18 cellular contexts compared by ENCODE assay signal in the genomic region with DNA sequence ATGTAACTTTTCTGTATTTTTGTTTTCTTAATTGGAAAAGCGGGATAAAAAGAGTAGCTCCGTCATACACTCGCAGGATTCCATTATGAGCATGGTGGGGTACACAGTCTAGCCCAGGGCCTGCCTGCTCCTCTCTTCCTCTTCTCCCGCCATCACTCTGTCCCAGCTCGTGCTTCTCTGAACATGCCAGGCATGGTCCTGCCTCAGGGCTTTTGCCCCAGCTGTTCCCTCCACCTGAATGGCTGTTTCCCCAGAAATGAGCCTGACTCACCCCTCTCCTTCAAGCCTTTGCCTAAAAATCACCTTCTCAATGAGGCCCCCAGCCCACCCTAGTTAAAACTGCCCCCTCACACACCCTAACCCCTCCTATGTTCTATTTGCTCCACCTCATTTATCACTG. TPM values are rescaled to one million over a fixed set of nuclear protein-coding genes. Genes with fewer than 3 reads are reported as not detected.
A peak's percentile ranks its signal among the peaks of the same experiment; 100 is the strongest.
DNase-seq lines count a peak whose midpoint lies in the region; ATAC-seq and TF ChIP-seq lines count a peak whose summit lies in the region.
"Had no signal": no experiment of that assay in that cellular context is flagged by ENCODE, and none has a peak within 500 bp of the region (broad histone marks: within the 10 kb centered on the region; RNA-seq: fewer than 3 reads in every experiment).

No MANE protein-coding gene starts in this region.

- peaks cover 22 to 79% (median 49%) of the 10 kb centered on the region in 4 donors for H3K4me1 Mint-ChIP-seq in CD4-positive, CD25-positive, alpha-beta regulatory T cell
- peaks cover 41% of the 10 kb centered on the region for H3K4me1 Mint-ChIP-seq in dendritic cell treated with granulocyte-macrophage colony-stimulating factor and Interleukin-4, amounts not matched to agents 40 ng/mL and 50 ng/mL, for 4 days (ENCODE audit: low read depth)
- peaks cover 8% of the 10 kb centered on the region for H3K4me1 Mint-ChIP-seq in nephron progenitor cell
- H3K4me1 Mint-ChIP-seq in CD4-positive, alpha-beta memory T cell: peaks cover 22 to 65% (median 45%) of the 10 kb centered on the region in 4 donors

- peaks cover 46% of the 10 kb centered on the region for H3K4me1 ChIP-seq in CD4-positive, CD25-positive, alpha-beta regulatory T cell (ENCODE audit: control insufficient read depth, insufficient read depth, low read length, poor library complexity, severe bottlenecking)
- 0 out of 2 replicates have a peak, but pooled peaks cover 3% of the 10 kb centered on the region for H3K4me1 ChIP-seq in SJCRH30
- peaks cover 42% of the 10 kb centered on the region for H3K4me1 ChIP-seq in CD4-positive, alpha-beta memory T cell (ENCODE audit: insufficient read depth, low read length)
- H3K4me1 ChIP-seq in esophagus squamous epithelium: peaks cover 11 to 52% (median 12%) of the 10 kb centered on the region in 3 donors

- POLR2A ChIA-PET in CD4-positive, alpha-beta memory T cell (lab: Charles Lee; ENCODE audit: partially characterized antibody): interaction anchor here (0.8 to 2.4 kb wide), 2 partner anchors 18 to 68 kb away, joined by 3 to 8 read pairs; a partner anchor contains a TSS

- no peak for DNase-seq in CD4-positive, CD25-positive, alpha-beta regulatory T cell
- DNase-seq in SJCRH30: peak; percentile 37 to 48
- DNase-seq in nephron progenitor cell: no peak
- no peak for DNase-seq in SIG-M5 (lab: John Stamatoyannopoulos, UW)
- DNase-seq in CD4-positive, alpha-beta memory T cell: no peak
- no peak for DNase-seq in esophagus squamous epithelium (lab: John Stamatoyannopoulos, UW)
- DNase-seq: C1 segment of cervical spinal cord; DMS 273 treated with DMSO at 0.1 percent for 48 hours; GDM1; IMR-90; Karpas-422; NCI-H1105; NCI-H187; NCI-H345; NCI-H526; NK-92 treated with Interleukin-12 subunit alpha and Interleukin-12 subunit beta, amount 100 ng/mL, for 24 hours had no signal

- H3K36me3 ChIP-seq in CD4-positive, CD25-positive, alpha-beta regulatory T cell (ENCODE audit: control insufficient read depth, insufficient read depth, low read length): peaks cover 5% of the 10 kb centered on the region
- H3K36me3 ChIP-seq in SJCRH30 (no peaks in the 10 kb centered on the region), esophagus squamous epithelium (peaks cover 0 to 10% (median 0%) of the 10 kb centered on the region in 3 donors)
- no peaks in the 10 kb centered on the region for H3K36me3 ChIP-seq in CD4-positive, alpha-beta memory T cell (ENCODE audit: insufficient read depth, low read length)

- no peak for TF ChIP-seq CTCF in nephron progenitor cell (IDR thresholded peaks at IDR 0.05)
- TF ChIP-seq CTCF in esophagus squamous epithelium (IDR thresholded peaks at IDR 0.05): no peak

- peaks cover 5% of the 10 kb centered on the region for H3K36me3 Mint-ChIP-seq in CD4-positive, CD25-positive, alpha-beta regulatory T cell
- no peaks in the 10 kb centered on the region for H3K36me3 Mint-ChIP-seq in dendritic cell treated with granulocyte-macrophage colony-stimulating factor and Interleukin-4, amounts not matched to agents 40 ng/mL and 50 ng/mL, for 4 days (ENCODE audit: low read depth)
- no peaks in the 10 kb centered on the region for H3K36me3 Mint-ChIP-seq in nephron progenitor cell (ENCODE audit: low read depth)
- H3K36me3 Mint-ChIP-seq in CD4-positive, alpha-beta memory T cell: peaks cover 0 to 4% of the 10 kb centered on the region in 2 donors

- intact Hi-C loops in dendritic cell treated with granulocyte-macrophage colony-stimulating factor and Interleukin-4, amounts not matched to agents 40 ng/mL and 50 ng/mL, for 4 days (cut with micrococcal nuclease): no loop called here
- intact Hi-C loops in CD4-positive, alpha-beta memory T cell (cut with micrococcal nuclease): no loop called here
- intact Hi-C loops in esophagus squamous epithelium (cut with DNase I): no loop called here

- peak overlapping the region in 2 of 3 donors; percentile 36 to 58 for H3K27ac Mint-ChIP-seq in CD4-positive, CD25-positive, alpha-beta regulatory T cell
- H3K27ac Mint-ChIP-seq in dendritic cell treated with granulocyte-macrophage colony-stimulating factor and Interleukin-4, amounts not matched to agents 40 ng/mL and 50 ng/mL, for 4 days: peak overlapping the region; percentile 6
- peak overlapping the region; percentile 56 for H3K27ac Mint-ChIP-seq in nephron progenitor cell
- H3K27ac Mint-ChIP-seq in CD4-positive, alpha-beta memory T cell: peak overlapping the region in 1 of 7 donors; percentile 63

- H3K4me3 Mint-ChIP-seq in CD4-positive, CD25-positive, alpha-beta regulatory T cell: peak overlapping the region in 3 of 4 donors; percentile 12 to 48 (median 29)
- H3K4me3 Mint-ChIP-seq in dendritic cell treated with granulocyte-macrophage colony-stimulating factor and Interleukin-4, amounts not matched to agents 40 ng/mL and 50 ng/mL, for 4 days: no peak overlapping the region
- H3K4me3 Mint-ChIP-seq in nephron progenitor cell: no peak overlapping the region
- peak overlapping the region in 1 of 8 donors; percentile 41 for H3K4me3 Mint-ChIP-seq in CD4-positive, alpha-beta memory T cell

- no peak for TF ChIP-seq POLR2A in esophagus squamous epithelium (IDR thresholded peaks at IDR 0.05)

- H3K27me3 ChIP-seq in CD4-positive, CD25-positive, alpha-beta regulatory T cell (ENCODE audit: control insufficient read depth, insufficient read depth, low read length): no peaks in the 10 kb centered on the region
- H3K27me3 ChIP-seq in SJCRH30 (no peaks in the 10 kb centered on the region), esophagus squamous epithelium (no peaks in the 10 kb centered on the region)
- no peaks in the 10 kb centered on the region for H3K27me3 ChIP-seq in CD4-positive, alpha-beta memory T cell (ENCODE audit: insufficient read depth, low read length)

- H3K4me3 ChIP-seq in CD4-positive, CD25-positive, alpha-beta regulatory T cell (ENCODE audit: low read depth, low read length): no peak overlapping the region
- H3K4me3 ChIP-seq in SJCRH30: no peak overlapping the region
- H3K4me3 ChIP-seq in CD4-positive, alpha-beta memory T cell (ENCODE audit: low read length in 2 of 2): no peak overlapping the region
- H3K4me3 ChIP-seq in esophagus squamous epithelium: no peak overlapping the region
- H3K4me3 ChIP-seq: GM12878 had no signal

- no peak overlapping the region for H3K27ac ChIP-seq in CD4-positive, CD25-positive, alpha-beta regulatory T cell (ENCODE audit: insufficient read depth, low read length, poor library complexity, severe bottlenecking)
- H3K27ac ChIP-seq in SJCRH30: no peak overlapping the region
- H3K27ac ChIP-seq in CD4-positive, alpha-beta memory T cell (ENCODE audit: low read depth, low read length): no peak overlapping the region
- H3K27ac ChIP-seq in esophagus squamous epithelium: no peak overlapping the region

- H3K9me3 Mint-ChIP-seq in CD4-positive, CD25-positive, alpha-beta regulatory T cell: no peaks in the 10 kb centered on the region
- H3K9me3 Mint-ChIP-seq in dendritic cell treated with granulocyte-macrophage colony-stimulating factor and Interleukin-4, amounts not matched to agents 40 ng/mL and 50 ng/mL, for 4 days: no peaks in the 10 kb centered on the region
- no peaks in the 10 kb centered on the region for H3K9me3 Mint-ChIP-seq in nephron progenitor cell
- no peaks in the 10 kb centered on the region for H3K9me3 Mint-ChIP-seq in CD4-positive, alpha-beta memory T cell

- CTCF ChIA-PET in CD4-positive, alpha-beta memory T cell (lab: Charles Lee; ENCODE audit: partially characterized antibody): interaction anchor here (0.8 to 2.4 kb wide), 4 partner anchors 16 to 76 kb away, joined by 3 to 8 read pairs (median 4); a partner anchor contains a TSS

- no peaks in the 10 kb centered on the region for H3K27me3 Mint-ChIP-seq in CD4-positive, CD25-positive, alpha-beta regulatory T cell
- peaks cover 4% of the 10 kb centered on the region for H3K27me3 Mint-ChIP-seq in dendritic cell treated with granulocyte-macrophage colony-stimulating factor and Interleukin-4, amounts not matched to agents 40 ng/mL and 50 ng/mL, for 4 days
- H3K27me3 Mint-ChIP-seq in nephron progenitor cell (ENCODE audit: low read depth, poor library complexity): peaks cover 17% of the 10 kb centered on the region
- no peaks in the 10 kb centered on the region for H3K27me3 Mint-ChIP-seq in CD4-positive, alpha-beta memory T cell

- 60 to 80% methylated on average over 5 of the region's 5 CpGs for WGBS in esophagus squamous epithelium, 2 donors

- H3K9me3 ChIP-seq in CD4-positive, CD25-positive, alpha-beta regulatory T cell (ENCODE audit: control insufficient read depth in 2 of 2, low read length in 2 of 2): no peaks in the 10 kb centered on the region
- H3K9me3 ChIP-seq in SJCRH30 (replicated peaks) (no peaks in the 10 kb centered on the region), esophagus squamous epithelium (no peaks in the 10 kb centered on the region)
- H3K9me3 ChIP-seq in CD4-positive, alpha-beta memory T cell (ENCODE audit: control insufficient read depth in 1 of 2, low read length in 2 of 2): no peaks in the 10 kb centered on the region

- no peak for ATAC-seq in CD4-positive, CD25-positive, alpha-beta regulatory T cell (ENCODE audit: low read depth in 2 of 2)
- ATAC-seq: GM12878 had no signal

RNA-seq across cellular contexts. Expression of a gene that starts 4.5 kb away (rescaled TPM):
- total RNA-seq in CD4-positive, CD25-positive, alpha-beta regulatory T cell: 27.0 TPM
- polyA plus RNA-seq in CD4-positive, CD25-positive, alpha-beta regulatory T cell: 10 to 100 TPM; 13.4 to 16.7 (median 14.0) TPM
- 0.55 and 0.61 TPM in 2 replicates for total RNA-seq in SJCRH30 (2014; rRNA removed; shearing (Covaris generic))
- 1 to 10 TPM; 8.3 to 8.6 TPM for total RNA-seq in CD4-positive, alpha-beta memory T cell
- 10 to 100 TPM in 1 of 2 donors, 1 to 10 TPM in 1; 4.4 to 11.9 TPM for polyA plus RNA-seq in CD4-positive, alpha-beta memory T cell
- 10 to 100 TPM; 15.6 to 27.6 (median 26.1) TPM for total RNA-seq in esophagus squamous epithelium

Comparison
In these comparisons a context has a peak if more than half of its experiments do, and no peak if none do; other contexts are left out.
1. DNase-seq: peak in SJCRH30 (2 of 2); none in CD4-positive, CD25-positive, alpha-beta regulatory T cell (0 of 3), nephron progenitor cell (single experiment), SIG-M5 (single experiment), CD4-positive, alpha-beta memory T cell (0 of 5) and esophagus squamous epithelium (single experiment).
2. H3K4me3 Mint-ChIP-seq: peak in CD4-positive, CD25-positive, alpha-beta regulatory T cell (3 of 4); none in dendritic cell treated with granulocyte-macrophage colony-stimulating factor and Interleukin-4, amounts not matched to agents 40 ng/mL and 50 ng/mL, for 4 days (single experiment) and nephron progenitor cell (single experiment).